ENCODE assay signal across 1 cellular context in the genomic region with DNA sequence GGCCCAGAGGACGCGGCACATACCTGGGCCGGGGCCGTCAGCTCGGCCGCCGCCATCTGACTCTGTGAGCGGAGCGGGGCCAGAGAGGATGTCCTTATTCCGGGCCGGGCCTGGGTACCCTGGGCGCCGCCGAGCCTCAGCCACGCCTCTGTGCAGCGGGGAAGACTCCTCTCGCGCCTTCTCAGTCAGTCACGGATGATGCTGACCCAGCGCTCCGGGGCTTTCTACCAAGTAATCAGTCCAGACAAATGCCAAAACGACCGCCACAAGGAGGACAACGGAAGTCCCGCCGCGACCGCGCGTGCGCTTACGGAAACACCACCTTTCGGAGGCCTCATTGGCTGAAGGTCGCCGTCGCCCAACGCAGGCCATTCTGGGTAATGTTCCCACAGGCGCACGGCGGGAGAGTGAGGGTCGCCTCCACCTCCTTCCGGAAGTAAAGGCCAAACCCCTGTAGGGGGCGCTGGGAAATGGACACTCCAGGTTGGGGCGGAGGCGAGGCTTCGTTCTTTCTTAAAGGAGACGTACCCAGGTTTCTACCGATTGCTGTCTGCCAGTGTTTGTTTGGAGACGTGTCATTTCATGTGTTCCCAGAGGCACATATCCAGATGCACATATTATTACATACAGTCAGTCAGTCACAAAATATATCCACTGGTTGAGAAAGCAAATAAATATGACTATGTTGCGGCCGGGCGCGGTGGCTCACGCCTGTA.
TF ChIP-seq lines count a peak whose summit lies in the region.

A gene (minus strand): TSS at position 288 of the 716 bp plus-strand sequence. CDS start 232 bp downstream, at position 56.

TF ChIP-seq in GM12878, 131 proteins besides CTCF, POLR2A, EP300 and RAD21 (continued from another document):
- TF ChIP-seq, protein P1, sequence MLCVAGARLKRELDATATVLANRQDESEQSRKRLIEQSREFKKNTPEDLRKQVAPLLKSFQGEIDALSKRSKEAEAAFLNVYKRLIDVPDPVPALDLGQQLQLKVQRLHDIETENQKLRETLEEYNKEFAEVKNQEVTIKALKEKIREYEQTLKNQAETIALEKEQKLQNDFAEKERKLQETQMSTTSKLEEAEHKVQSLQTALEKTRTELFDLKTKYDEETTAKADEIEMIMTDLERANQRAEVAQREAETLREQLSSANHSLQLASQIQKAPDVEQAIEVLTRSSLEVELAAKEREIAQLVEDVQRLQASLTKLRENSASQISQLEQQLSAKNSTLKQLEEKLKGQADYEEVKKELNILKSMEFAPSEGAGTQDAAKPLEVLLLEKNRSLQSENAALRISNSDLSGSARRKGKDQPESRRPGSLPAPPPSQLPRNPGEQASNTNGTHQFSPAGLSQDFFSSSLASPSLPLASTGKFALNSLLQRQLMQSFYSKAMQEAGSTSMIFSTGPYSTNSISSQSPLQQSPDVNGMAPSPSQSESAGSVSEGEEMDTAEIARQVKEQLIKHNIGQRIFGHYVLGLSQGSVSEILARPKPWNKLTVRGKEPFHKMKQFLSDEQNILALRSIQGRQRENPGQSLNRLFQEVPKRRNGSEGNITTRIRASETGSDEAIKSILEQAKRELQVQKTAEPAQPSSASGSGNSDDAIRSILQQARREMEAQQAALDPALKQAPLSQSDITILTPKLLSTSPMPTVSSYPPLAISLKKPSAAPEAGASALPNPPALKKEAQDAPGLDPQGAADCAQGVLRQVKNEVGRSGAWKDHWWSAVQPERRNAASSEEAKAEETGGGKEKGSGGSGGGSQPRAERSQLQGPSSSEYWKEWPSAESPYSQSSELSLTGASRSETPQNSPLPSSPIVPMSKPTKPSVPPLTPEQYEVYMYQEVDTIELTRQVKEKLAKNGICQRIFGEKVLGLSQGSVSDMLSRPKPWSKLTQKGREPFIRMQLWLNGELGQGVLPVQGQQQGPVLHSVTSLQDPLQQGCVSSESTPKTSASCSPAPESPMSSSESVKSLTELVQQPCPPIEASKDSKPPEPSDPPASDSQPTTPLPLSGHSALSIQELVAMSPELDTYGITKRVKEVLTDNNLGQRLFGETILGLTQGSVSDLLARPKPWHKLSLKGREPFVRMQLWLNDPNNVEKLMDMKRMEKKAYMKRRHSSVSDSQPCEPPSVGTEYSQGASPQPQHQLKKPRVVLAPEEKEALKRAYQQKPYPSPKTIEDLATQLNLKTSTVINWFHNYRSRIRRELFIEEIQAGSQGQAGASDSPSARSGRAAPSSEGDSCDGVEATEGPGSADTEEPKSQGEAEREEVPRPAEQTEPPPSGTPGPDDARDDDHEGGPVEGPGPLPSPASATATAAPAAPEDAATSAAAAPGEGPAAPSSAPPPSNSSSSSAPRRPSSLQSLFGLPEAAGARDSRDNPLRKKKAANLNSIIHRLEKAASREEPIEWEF (IDR thresholded peaks at IDR 0.05; ENCODE audit: insufficient replicate concordance, low read depth, low read length), result no peak
- TF ChIP-seq SPI1 (IDR thresholded peaks at IDR 0.05; ENCODE audit: borderline replicate concordance, insufficient read depth, low read depth, low read length) (no peak), TBL1XR1 (IDR thresholded peaks at IDR 0.05; ENCODE audit: low read depth, low read length) (no peak), CHD4 (IDR thresholded peaks at IDR 0.05) (no peak), IKZF2 (IDR thresholded peaks at IDR 0.05) (no peak), HDAC2 (IDR thresholded peaks at IDR 0.05) (no peak), YY1 (IDR thresholded peaks at IDR 0.05; ENCODE audit: low read depth, low read length) (no peak; the same call in 1 of the 2 replicates), NFYA (IDR thresholded peaks at IDR 0.05; ENCODE audit: borderline replicate concordance, low read depth, low read length) (no peak)
